In genomic region chr19:4328243-4328990, GRCh38 we compare ENCODE assay signal across 8 cellular contexts. TPM values are rescaled to one million over a fixed set of nuclear protein-coding genes. Genes with fewer than 3 reads are reported as not detected.
A peak's percentile ranks its signal among the peaks of the same experiment; 100 is the strongest.
DNase-seq lines count a peak whose midpoint lies in the region; ATAC-seq and TF ChIP-seq lines count a peak whose summit lies in the region.

No MANE protein-coding gene starts in this region.

- H3K9ac ChIP-seq in stomach smooth muscle (ENCODE audit: low read length in 2 of 2) = peak overlapping the region in 1 of 2 donors; percentile 33

- TF ChIP-seq CTCF in Panc1 (IDR thresholded peaks at IDR 0.05) = no peak

- H3K27ac ChIP-seq in Panc1 (ENCODE audit: low read length) = no peak overlapping the region
- no peak overlapping the region for H3K27ac ChIP-seq in stomach smooth muscle (ENCODE audit: low read length)

- POLR2A ChIA-PET in Panc1 (lab: Charles Lee) = no interaction called here

- peak overlapping the region in 1 of 2 experiments; percentile 22; a peak in 1 of 4 replicates for H3K4me3 ChIP-seq in Panc1 (ENCODE audit: low read depth in 2 of 2, low read length in 2 of 2)
- H3K4me3 ChIP-seq in stomach smooth muscle (ENCODE audit: low read length in 2 of 2) = peak overlapping the region; percentile 53 to 64

- CTCF ChIA-PET in Panc1 (lab: Charles Lee) = interaction anchor here (1.0 kb wide), 1 partner anchor 62 kb away, joined by 3 read pairs; no protein-coding TSS in a partner anchor

- H3K4me1 ChIP-seq in Panc1 (ENCODE audit: control insufficient read depth, insufficient read depth, low read length) (no peaks in the 10 kb centered on the region), stomach smooth muscle (ENCODE audit: control insufficient read depth, insufficient read depth, low read length) (peaks cover 12% of the 10 kb centered on the region)

- intact Hi-C loops in Panc1 (cut with micrococcal nuclease; ENCODE audit: unreplicated experiment) = no loop called here

- H3K27me3 ChIP-seq in Panc1 (ENCODE audit: control insufficient read depth, insufficient read depth, low read length) (no peaks in the 10 kb centered on the region), stomach smooth muscle (ENCODE audit: control insufficient read depth in 1 of 2, insufficient read depth in 2 of 2, low read length in 2 of 2) (peaks cover 0 to 15% of the 10 kb centered on the region in 2 donors)

- H3K36me3 ChIP-seq in Panc1 (ENCODE audit: control insufficient read depth, insufficient read depth, low read length) (no peaks in the 10 kb centered on the region), stomach smooth muscle (ENCODE audit: control insufficient read depth in 2 of 2, insufficient read depth in 2 of 2, low read length in 2 of 2) (no peaks in the 10 kb centered on the region)

- no TSS peak for BruUV-seq in Panc1 (replicated peaks; lab: Mats Ljungman, UMichigan)

- H3K9me3 ChIP-seq in Panc1 (ENCODE audit: control insufficient read depth, insufficient read depth, low read depth, low read length) (no peaks in the 10 kb centered on the region), stomach smooth muscle (ENCODE audit: control insufficient read depth in 2 of 2, low read length in 2 of 2) (no peaks in the 10 kb centered on the region)

- DNase-seq in SIG-M5 treated with dmso at 0.1 percent for 504 hours (lab: John Stamatoyannopoulos, UW; ENCODE audit: unreplicated experiment) = peak; percentile 50
- DNase-seq in SIG-M5 (lab: John Stamatoyannopoulos, UW) = no peak
- DNase-seq in Panc1 (ENCODE audit: low read depth, low spot score) = no peak
- peak; percentile 79 for DNase-seq in activated effector memory CD4-positive, alpha-beta T cell treated with Interleukin-2 at 50 U/mL for 16 hours
- peak; percentile 39 for DNase-seq in foreskin melanocyte
- DNase-seq in non-pigmented ciliary epithelial cell (ENCODE audit: low read depth) = peak; percentile 82

- peak; percentile 55 for ATAC-seq in HG03135 (IDR thresholded peaks at IDR 0.05; ENCODE audit: unreplicated experiment)
- ATAC-seq in Panc1 = peak; percentile 62

- in situ Hi-C loops in Panc1 (cut with HindIII; ENCODE audit: low pct_unique_long_range_greater_than_20kb, low sequenced_read_pairs) = no loop called here

RNA-seq across cellular contexts. Expression of gene STAP2, which starts 10.2 kb away (rescaled TPM):
- 10.0 TPM for total RNA-seq in Panc1 (2021; ENCODE audit: unreplicated experiment)
- polyA plus RNA-seq in Panc1 (2012; ENCODE audit: insufficient read length) = 21.6 TPM

RNA-seq across cellular contexts. Expression of gene MPND, which starts 14.9 kb away (rescaled TPM):
- total RNA-seq in Panc1 (2021; ENCODE audit: unreplicated experiment) = 22.9 TPM
- polyA plus RNA-seq in Panc1 (2012; ENCODE audit: insufficient read length) = 44.9 TPM

RNA-seq across cellular contexts. Expression of gene FSD1, which starts 24.0 kb away (rescaled TPM):
- 12.1 TPM for total RNA-seq in Panc1 (2021; ENCODE audit: unreplicated experiment)
- 31.9 TPM for polyA plus RNA-seq in Panc1 (2012; ENCODE audit: insufficient read length)

RNA-seq across cellular contexts. Expression of gene TMIGD2, which starts 26.2 kb away (rescaled TPM):
- not detected for total RNA-seq in Panc1 (2021; ENCODE audit: unreplicated experiment)
- polyA plus RNA-seq in Panc1 (2012; ENCODE audit: insufficient read length) = 0.47 TPM

RNA-seq across cellular contexts. Expression of gene SHD, which starts 49.4 kb away (rescaled TPM):
- total RNA-seq in Panc1 (2021; ENCODE audit: unreplicated experiment) = 0.46 TPM
- 0.35 TPM for polyA plus RNA-seq in Panc1 (2012; ENCODE audit: insufficient read length)

Comparison
In these comparisons a context has a peak if more than half of its experiments do, and no peak if none do; other contexts are left out.
1. DNase-seq: peak in SIG-M5 treated with dmso at 0.1 percent for 504 hours (single experiment), activated effector memory CD4-positive, alpha-beta T cell treated with Interleukin-2 at 50 U/mL for 16 hours (single experiment), foreskin melanocyte (single experiment) and non-pigmented ciliary epithelial cell (single experiment); none in SIG-M5 (single experiment) and Panc1 (single experiment).